21 cellular contexts compared by ENCODE assay signal in the genomic region with DNA sequence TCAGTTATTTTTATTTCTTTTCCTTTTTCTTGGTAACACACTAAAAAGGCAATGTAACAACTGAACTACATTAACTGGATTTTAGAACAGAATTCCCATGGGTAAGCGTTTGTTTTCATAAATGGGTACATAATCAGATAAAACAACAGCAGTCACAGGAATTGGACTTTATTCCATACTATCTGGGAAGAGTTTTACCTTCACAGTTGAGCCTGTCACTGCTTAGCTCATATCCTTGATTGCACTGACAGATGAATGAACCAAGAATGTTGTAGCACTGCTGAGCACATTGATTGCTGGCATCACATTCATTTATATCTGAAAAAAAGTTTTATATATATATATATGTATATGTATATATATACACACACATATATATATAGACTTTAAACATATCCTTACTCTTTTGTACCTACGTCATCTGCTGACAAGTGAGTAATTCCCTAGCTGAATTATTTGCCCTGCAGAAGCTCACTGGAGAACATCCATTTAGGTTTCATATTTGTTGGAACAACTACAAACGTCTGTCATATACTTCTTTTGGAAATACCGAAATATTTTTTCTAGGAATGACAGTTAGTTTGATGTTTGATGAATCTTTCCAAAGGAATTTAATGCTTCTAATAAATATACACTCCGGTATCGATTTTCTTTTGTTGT. TPM values are rescaled to one million over a fixed set of nuclear protein-coding genes. Genes with fewer than 3 reads are reported as not detected.
DNase-seq lines count a peak whose midpoint lies in the region; ATAC-seq and TF ChIP-seq lines count a peak whose summit lies in the region.
"Had no signal": no experiment of that assay in that cellular context is flagged by ENCODE, and none has a peak within 500 bp of the region (broad histone marks: within the 10 kb centered on the region; RNA-seq: fewer than 3 reads in every experiment).

No MANE protein-coding gene starts in this region.

- in situ Hi-C loops in brain microvascular endothelial cell (cut with HindIII; ENCODE audit: low pct_ligation_motif_present, low sequenced_read_pairs) = no loop called here

- H3K9me3 ChIP-seq in right cardiac atrium (ENCODE audit: control insufficient read depth, low read length) (no peaks in the 10 kb centered on the region), neural cell (ENCODE audit: low read length) (no peaks in the 10 kb centered on the region)
- H3K9me3 ChIP-seq: BLaER1, SJCRH30 had no signal

- no peaks in the 10 kb centered on the region for H3K27me3 ChIP-seq in right cardiac atrium (ENCODE audit: control insufficient read depth, insufficient read depth)
- H3K27me3 ChIP-seq in brain microvascular endothelial cell (replicated peaks) = no peaks in the 10 kb centered on the region
- H3K27me3 ChIP-seq in neural cell (ENCODE audit: insufficient read depth, low read depth, low read length) = no peaks in the 10 kb centered on the region
- H3K27me3 ChIP-seq: BLaER1 had no signal

- 75% methylated on average over 6 of the region's 6 CpGs for WGBS in right cardiac atrium

- H3K79me2 ChIP-seq in neural cell (replicated peaks; ENCODE audit: insufficient read depth, low read length) = no peaks in the 10 kb centered on the region

- TF ChIP-seq EP300 in neural cell (conservative IDR thresholded peaks at IDR 0.05; ENCODE audit: poor library complexity, severe bottlenecking) = peak; percentile 88

- no peak overlapping the region for H3K4me2 ChIP-seq in neural cell (ENCODE audit: low read length)
- H3K4me2 ChIP-seq: BLaER1, GM23338 had no signal

- no peaks in the 10 kb centered on the region for H3F3A ChIP-seq in neural cell (ENCODE audit: insufficient read depth, low read length, poor library complexity, severe bottlenecking)

- H3K36me3 ChIP-seq in brain microvascular endothelial cell (replicated peaks) (peaks cover 5% of the 10 kb centered on the region), neural cell (ENCODE audit: insufficient read depth, low read length) (no peaks in the 10 kb centered on the region)
- H3K36me3 ChIP-seq: SJCRH30 had no signal

- no peaks in the 10 kb centered on the region for H4K20me1 ChIP-seq in neural cell (ENCODE audit: insufficient read depth)
- H4K20me1 ChIP-seq: BLaER1 had no signal

- DNase-seq in right cardiac atrium (no peak), Right ventricle myocardium superior (no peak), brain microvascular endothelial cell (no peak), NCI-H774 (lab: John Stamatoyannopoulos, UW) (no peak), foreskin melanocyte (no peak), T-helper 2 cell (no peak)
- DNase-seq in stimulated activated naive CD4-positive, alpha-beta T cell (lab: John Stamatoyannopoulos, UW) = no peak
- DNase-seq: 8988T; CD8-positive, alpha-beta T cell; DMS79 treated with DMSO at 0.1 percent for 48 hours; KG1; NCI-H1092; NCI-H226; NCI-H524 treated with DMSO at 0.1 percent for 48 hours; RPMI8226; SJCRH30 had no signal

- H3K27ac ChIP-seq in right cardiac atrium (ENCODE audit: low read length) = peak overlapping the region; percentile 45
- peak overlapping the region; percentile 43 for H3K27ac ChIP-seq in brain microvascular endothelial cell
- no peak overlapping the region for H3K27ac ChIP-seq in neural cell (ENCODE audit: low read length)
- H3K27ac ChIP-seq: BLaER1, SJCRH30 had no signal

- no peaks in the 10 kb centered on the region for H3K9me2 ChIP-seq in neural cell (ENCODE audit: insufficient read depth, low read length)

- no peak overlapping the region for H3K9ac ChIP-seq in neural cell (ENCODE audit: low read length)
- H3K9ac ChIP-seq: BLaER1 had no signal

- ATAC-seq in right cardiac atrium (no peak), Right ventricle myocardium superior (ENCODE audit: poor library complexity) (no peak)
- ATAC-seq: CD8-positive, alpha-beta T cell; GM23338; HCT116 had no signal

- H2AFZ ChIP-seq in neural cell (ENCODE audit: low read depth, low read length) = no peak overlapping the region
- H2AFZ ChIP-seq: GM23338 had no signal

- TF ChIP-seq RAD21 in neural cell (conservative IDR thresholded peaks at IDR 0.05) = no peak

- peaks cover 13% of the 10 kb centered on the region for H3K4me1 ChIP-seq in right cardiac atrium (ENCODE audit: control insufficient read depth, insufficient read depth, low read length)
- H3K4me1 ChIP-seq: SJCRH30 had no signal

- H3K4me3 ChIP-seq in right cardiac atrium (ENCODE audit: low read length) (no peak overlapping the region), brain microvascular endothelial cell (ENCODE audit: low read depth, low read length) (no peak overlapping the region), neural cell (ENCODE audit: low read length) (no peak overlapping the region)
- H3K4me3 ChIP-seq: BLaER1, GM23338, SJCRH30 had no signal

- intact Hi-C loops in right cardiac atrium (cut with DNase I) = no loop called here
- intact Hi-C loops in Right ventricle myocardium superior (cut with DNase I) = no loop called here

- TF ChIP-seq CTCF in brain microvascular endothelial cell (IDR thresholded peaks at IDR 0.05; ENCODE audit: low read depth, low read length, missing control alignments) = no peak
- TF ChIP-seq CTCF in neural cell (IDR thresholded peaks at IDR 0.05; ENCODE audit: poor library complexity, severe bottlenecking) = no peak

TF ChIP-seq in neural cell, 6 proteins besides CTCF, POLR2A, EP300 and RAD21:
- TF ChIP-seq MXI1 (conservative IDR thresholded peaks at IDR 0.05; ENCODE audit: poor library complexity, severe bottlenecking) = no peak
- no peak for TF ChIP-seq SMC3 (conservative IDR thresholded peaks at IDR 0.05; ENCODE audit: poor library complexity)
- TF ChIP-seq EZH2 (IDR thresholded peaks at IDR 0.05; ENCODE audit: borderline replicate concordance, insufficient read depth, low read length, poor library complexity, severe bottlenecking) = no peak
- no peak for TF ChIP-seq TAF1 (IDR thresholded peaks at IDR 0.05; ENCODE audit: low read depth)
- peak; percentile 87 for TF ChIP-seq POLR2AphosphoS5 (IDR thresholded peaks at IDR 0.05)
- peak; percentile 75 for TF ChIP-seq REST (IDR thresholded peaks at IDR 0.05; ENCODE audit: borderline replicate concordance)

RNA-seq across cellular contexts. Expression of gene EFEMP1, which starts 47.0 kb away (rescaled TPM):
- total RNA-seq in right cardiac atrium = 100 to 1,000 TPM in 3 of 4 donors, 10 to 100 TPM in 1; 96.0 to 305 (median 164) TPM
- polyA plus RNA-seq in right cardiac atrium = 131 TPM
- 62.5 TPM for total RNA-seq in Right ventricle myocardium superior
- 2.3 and 2.7 TPM in 2 replicates for polyA plus RNA-seq in neural cell
- polyA minus RNA-seq in neural cell = 2.4 and 4.1 TPM in 2 replicates
- total RNA-seq: CD8-positive, alpha-beta T cell; G401 had no signal
